In the genomic region with DNA sequence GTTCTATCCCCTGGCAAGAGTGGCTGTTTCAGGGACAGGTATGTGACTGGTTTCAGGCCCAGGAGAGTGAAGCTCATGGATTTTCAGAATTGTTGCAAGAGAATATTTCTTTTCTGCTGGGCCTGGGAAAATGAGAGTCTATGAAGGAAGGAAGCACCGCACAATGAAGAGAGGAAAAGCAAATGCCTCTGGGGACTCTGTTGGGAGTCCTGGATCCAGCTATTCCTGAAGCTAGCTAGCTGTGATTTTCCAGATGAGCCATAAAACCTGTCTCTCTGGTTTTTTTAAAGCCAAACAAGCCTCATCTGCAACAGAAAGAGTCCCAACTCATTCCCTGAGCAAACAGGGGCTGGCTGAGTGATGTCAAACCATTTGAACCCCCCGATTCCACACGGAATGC, we compare ENCODE assay signal across 1 cellular context.
TF ChIP-seq lines count a peak whose summit lies in the region.

No MANE protein-coding gene starts in this region.

TF ChIP-seq in HepG2, 621 proteins besides CTCF, POLR2A, EP300 and RAD21:
- peak; percentile 68; the same call in 1 of the 2 replicates for TF ChIP-seq ZNF329 (CRISPR knock-in tag; IDR thresholded peaks at IDR 0.05; ENCODE audit: low read depth)
- TF ChIP-seq TCF7 (IDR thresholded peaks at IDR 0.05; ENCODE audit: low read depth): no peak
TF ChIP-seq in HepG2: peak in this region for 1.
